8 cellular contexts compared by ENCODE assay signal in genomic region chr4:77007358-77008230, GRCh38. TPM values are rescaled to one million over a fixed set of nuclear protein-coding genes. Genes with fewer than 3 reads are reported as not detected.
A peak's percentile ranks its signal among the peaks of the same experiment; 100 is the strongest.
DNase-seq lines count a peak whose midpoint lies in the region; ATAC-seq and TF ChIP-seq lines count a peak whose summit lies in the region.

No MANE protein-coding gene starts in this region.

- peak; percentile 54 for ATAC-seq in GM21360 (IDR thresholded peaks at IDR 0.05; ENCODE audit: unreplicated experiment)

- H3K27ac ChIP-seq in C4-2B = 0 out of 2 replicates have a peak overlapping the region, but pooled peaks have one; percentile 12
- peak overlapping the region; percentile 36 for H3K27ac ChIP-seq in HUES48 (ENCODE audit: low read depth, low read length)
- H3K27ac ChIP-seq in iPS-18a (ENCODE audit: low read length) = peak overlapping the region; percentile 38
- peak overlapping the region in 3 of 4 donors; percentile 10 to 76 (median 67) for H3K27ac ChIP-seq in tibial nerve

- H3K9me3 ChIP-seq in HUES48 (ENCODE audit: control insufficient read depth, insufficient read depth, low read length) (no peaks in the 10 kb centered on the region), iPS-18a (ENCODE audit: control insufficient read depth, low read depth, low read length) (no peaks in the 10 kb centered on the region), tibial nerve (no peaks in the 10 kb centered on the region)

- H3K4me3 ChIP-seq in HUES48 (ENCODE audit: low read depth, low read length) (no peak overlapping the region; the same call in 1 of the 2 replicates), iPS-18a (ENCODE audit: low read length) (peak overlapping the region; percentile 7), tibial nerve (no peak overlapping the region)

- peaks cover 24% of the 10 kb centered on the region for H3K36me3 ChIP-seq in HUES48 (ENCODE audit: control insufficient read depth, insufficient read depth, low read length)
- H3K36me3 ChIP-seq in iPS-18a (ENCODE audit: control insufficient read depth, low read depth, low read length) = peaks cover 14% of the 10 kb centered on the region
- H3K36me3 ChIP-seq in tibial nerve = peaks cover 0 to 32% (median 0%) of the 10 kb centered on the region in 3 donors

- no peak for TF ChIP-seq POLR2A in tibial nerve (IDR thresholded peaks at IDR 0.05)

- H3K9ac ChIP-seq in HUES48 (ENCODE audit: low read depth, low read length) = no peak overlapping the region
- H3K9ac ChIP-seq in iPS-18a (ENCODE audit: low read length) = no peak overlapping the region

- H3K36me3 Mint-ChIP-seq in activated naive CD8-positive, alpha-beta T cell treated with anti-CD3 and anti-CD28 coated beads for 36 hours = peaks cover 53% of the 10 kb centered on the region

- peak; percentile 37 for DNase-seq in activated naive CD8-positive, alpha-beta T cell treated with anti-CD3 and anti-CD28 coated beads for 36 hours
- DNase-seq in tibial nerve (ENCODE audit: low spot score in 2 of 2) = no peak
- no peak for DNase-seq in SW 1271 (lab: John Stamatoyannopoulos, UW)
- no peak for DNase-seq in NCI-H345 (lab: John Stamatoyannopoulos, UW)

- H3K27me3 ChIP-seq in HUES48 (ENCODE audit: control insufficient read depth, insufficient read depth, low read length) (no peaks in the 10 kb centered on the region), iPS-18a (ENCODE audit: control insufficient read depth, insufficient read depth, low read length) (no peaks in the 10 kb centered on the region), tibial nerve (no peaks in the 10 kb centered on the region)

- WGBS in tibial nerve, 2 donors = 8 to 17% methylated on average over 1 of the region's 1 CpG

- peaks cover 66% of the 10 kb centered on the region for H3K4me1 Mint-ChIP-seq in activated naive CD8-positive, alpha-beta T cell treated with anti-CD3 and anti-CD28 coated beads for 36 hours

- no peaks in the 10 kb centered on the region for H3K27me3 Mint-ChIP-seq in activated naive CD8-positive, alpha-beta T cell treated with anti-CD3 and anti-CD28 coated beads for 36 hours

- H3K4me1 ChIP-seq in HUES48 (ENCODE audit: control insufficient read depth, insufficient read depth, low read length) (peaks cover 33% of the 10 kb centered on the region), iPS-18a (ENCODE audit: control insufficient read depth, low read depth, low read length) (peaks cover 29% of the 10 kb centered on the region), tibial nerve (peaks cover 0 to 25% (median 16%) of the 10 kb centered on the region in 4 donors)

- no peak for TF ChIP-seq CTCF in C4-2B (conservative IDR thresholded peaks at IDR 0.05)
- no peak for TF ChIP-seq CTCF in tibial nerve (IDR thresholded peaks at IDR 0.05)

- H3K27ac Mint-ChIP-seq in activated naive CD8-positive, alpha-beta T cell treated with anti-CD3 and anti-CD28 coated beads for 36 hours = peak overlapping the region; percentile 61

- no peaks in the 10 kb centered on the region for H3K9me3 Mint-ChIP-seq in activated naive CD8-positive, alpha-beta T cell treated with anti-CD3 and anti-CD28 coated beads for 36 hours

- peak overlapping the region; percentile 3 for H3K4me3 Mint-ChIP-seq in activated naive CD8-positive, alpha-beta T cell treated with anti-CD3 and anti-CD28 coated beads for 36 hours

- TF ChIP-seq EP300 in tibial nerve (IDR thresholded peaks at IDR 0.05) = no peak

RNA-seq across cellular contexts. Expression of gene SEPTIN11, which starts 58.0 kb away (rescaled TPM):
- 10 to 100 TPM; 66.4 to 74.1 TPM for total RNA-seq in activated naive CD8-positive, alpha-beta T cell treated with anti-CD3 and anti-CD28 coated beads for 36 hours
- total RNA-seq in tibial nerve = 100 to 1,000 TPM; 111 to 205 (median 176) TPM

Comparison
In these comparisons a context has a peak if more than half of its experiments do, and no peak if none do; other contexts are left out.
1. H3K27ac ChIP-seq: peak in every context shown above with its lines; median percentile 67 in tibial nerve; 38 in iPS-18a; 36 in HUES48; 12 in C4-2B.